ENCODE assay signal across 33 cellular contexts in genomic region chr18:36862182-36862581, GRCh38.
"Had no signal": no experiment of that assay in that cellular context is flagged by ENCODE, and none has a peak within 500 bp of the region (broad histone marks: within the 10 kb centered on the region; RNA-seq: fewer than 3 reads in every experiment).

No MANE protein-coding gene starts in this region.

- DNase-seq: activated B cell treated with CpG ODN at 0.5 μM for 24 hours; activated CD4-positive, alpha-beta memory T cell treated with anti-CD3 and anti-CD28 coated beads, Interleukin-2, amount 10 ng/mL, durations not matched to agents 7 days and 5 days; activated CD4-positive, alpha-beta T cell treated with anti-CD3 and anti-CD28 coated beads, Interleukin-2, amount 10 ng/mL, durations not matched to agents 7 days and 5 days; activated CD4-positive, alpha-beta T cell treated with anti-CD3 and anti-CD28 coated beads, Interleukin-2, amount 50 U/mL, for 4 hours; activated CD8-positive, alpha-beta memory T cell treated with anti-CD3 and anti-CD28 coated beads, Interleukin-2, amount 10 ng/mL, durations not matched to agents 7 days and 5 days; activated CD8-positive, alpha-beta memory T cell treated with anti-CD3 and anti-CD28 coated beads, Interleukin-2, amount 50 U/mL, for 4 hours; activated effector memory CD4-positive, alpha-beta T cell treated with Interleukin-2 at 50 U/mL for 16 hours; activated gamma-delta T cell treated with Interleukin-2 at 50 U/mL for 16 hours; activated naive CD4-positive, alpha-beta T cell treated with anti-CD3 and anti-CD28 coated beads, Interleukin-2, amount 50 U/mL, for 16 hours; activated naive CD4-positive, alpha-beta T cell treated with Interleukin-2 at 50 U/mL for 16 hours; activated T-cell treated with anti-CD3 and anti-CD28 coated beads for 4 hours; activated T-cell treated with anti-CD3 and anti-CD28 coated beads, Interleukin-2, amount 50 U/mL, for 24 hours; activated T-cell treated with anti-CD3 and anti-CD28 coated beads, Interleukin-2, amount 50 U/mL, for 72 hours; amniotic stem cell; anterior cingulate cortex; brain microvascular endothelial cell; dorsolateral prefrontal cortex; effector memory CD4-positive, alpha-beta T cell; endodermal cell; foreskin keratinocyte; gastrocnemius medialis; glutamatergic neuron; heart left ventricle; hypothalamus; T-helper 17 cell; WERI-Rb-1 had no signal

- H3K4me1 Mint-ChIP-seq: activated B cell treated with CpG ODN at 0.5 μM for 24 hours; central memory CD8-positive, alpha-beta T cell had no signal

- H3K36me3 ChIP-seq: brain microvascular endothelial cell, gastrocnemius medialis, WERI-Rb-1 had no signal

- H3K4me1 ChIP-seq: esophagus muscularis mucosa had no signal

- ATAC-seq: activated CD8-positive, alpha-beta memory T cell treated with anti-CD3 and anti-CD28 coated beads, Interleukin-2, amount 10 ng/mL, durations not matched to agents 7 days and 5 days; activated T-cell treated with anti-CD3 and anti-CD28 coated beads, Interleukin-2, amount 50 U/mL, for 72 hours; foreskin keratinocyte; gastrocnemius medialis; heart left ventricle; T-helper 17 cell had no signal

- H3K27me3 Mint-ChIP-seq: activated B cell treated with CpG ODN at 0.5 μM for 24 hours; activated CD4-positive, alpha-beta memory T cell treated with anti-CD3 and anti-CD28 coated beads, Interleukin-2, amount 10 ng/mL, durations not matched to agents 7 days and 5 days; activated CD4-positive, alpha-beta T cell treated with anti-CD3 and anti-CD28 coated beads, Interleukin-2, amount 10 ng/mL, durations not matched to agents 7 days and 5 days; activated CD8-positive, alpha-beta memory T cell treated with anti-CD3 and anti-CD28 coated beads, Interleukin-2, amount 10 ng/mL, durations not matched to agents 7 days and 5 days; activated naive CD8-positive, alpha-beta T cell; activated T-cell treated with anti-CD3 and anti-CD28 coated beads, Interleukin-2, amount 50 U/mL, for 24 hours; central memory CD8-positive, alpha-beta T cell; dendritic cell treated with granulocyte-macrophage colony-stimulating factor and Interleukin-4, amounts not matched to agents 40 ng/mL and 50 ng/mL, for 4 days; T-helper 17 cell had no signal

- FAIRE-seq: astrocyte, bronchial epithelial cell had no signal

- H3K9me3 ChIP-seq: esophagus muscularis mucosa, gastrocnemius medialis, heart left ventricle had no signal

- H3K9me3 Mint-ChIP-seq: activated B cell treated with CpG ODN at 0.5 μM for 24 hours; activated CD4-positive, alpha-beta T cell treated with anti-CD3 and anti-CD28 coated beads, Interleukin-2, amount 10 ng/mL, durations not matched to agents 7 days and 5 days; activated T-cell treated with anti-CD3 and anti-CD28 coated beads, Interleukin-2, amount 50 U/mL, for 24 hours; activated T-cell treated with anti-CD3 and anti-CD28 coated beads, Interleukin-2, amount 50 U/mL, for 72 hours; central memory CD8-positive, alpha-beta T cell; dendritic cell treated with granulocyte-macrophage colony-stimulating factor and Interleukin-4, amounts not matched to agents 40 ng/mL and 50 ng/mL, for 4 days; endodermal cell had no signal

- H3K4me3 ChIP-seq: coronary artery, dorsolateral prefrontal cortex, esophagus muscularis mucosa, gastrocnemius medialis, heart left ventricle had no signal

- H3K27ac Mint-ChIP-seq: activated B cell treated with CpG ODN at 0.5 μM for 24 hours; activated CD4-positive, alpha-beta memory T cell treated with anti-CD3 and anti-CD28 coated beads, Interleukin-2, amount 10 ng/mL, durations not matched to agents 7 days and 5 days; activated CD4-positive, alpha-beta T cell treated with anti-CD3 and anti-CD28 coated beads, Interleukin-2, amount 10 ng/mL, durations not matched to agents 7 days and 5 days; activated CD8-positive, alpha-beta memory T cell treated with anti-CD3 and anti-CD28 coated beads, Interleukin-2, amount 10 ng/mL, durations not matched to agents 7 days and 5 days; activated naive CD8-positive, alpha-beta T cell; activated T-cell treated with anti-CD3 and anti-CD28 coated beads, Interleukin-2, amount 50 U/mL, for 24 hours; dendritic cell treated with granulocyte-macrophage colony-stimulating factor and Interleukin-4, amounts not matched to agents 40 ng/mL and 50 ng/mL, for 4 days; endodermal cell; T-helper 17 cell had no signal

- H3K27me3 ChIP-seq: brain microvascular endothelial cell, dorsolateral prefrontal cortex, esophagus muscularis mucosa, foreskin keratinocyte, gastrocnemius medialis, heart left ventricle had no signal

- H3K4me3 Mint-ChIP-seq: activated B cell treated with CpG ODN at 0.5 μM for 24 hours; activated CD4-positive, alpha-beta memory T cell treated with anti-CD3 and anti-CD28 coated beads, Interleukin-2, amount 10 ng/mL, durations not matched to agents 7 days and 5 days; activated CD4-positive, alpha-beta T cell treated with anti-CD3 and anti-CD28 coated beads, Interleukin-2, amount 10 ng/mL, durations not matched to agents 7 days and 5 days; activated CD8-positive, alpha-beta memory T cell treated with anti-CD3 and anti-CD28 coated beads, Interleukin-2, amount 10 ng/mL, durations not matched to agents 7 days and 5 days; activated naive CD8-positive, alpha-beta T cell; activated T-cell treated with anti-CD3 and anti-CD28 coated beads, Interleukin-2, amount 50 U/mL, for 24 hours; activated T-cell treated with anti-CD3 and anti-CD28 coated beads, Interleukin-2, amount 50 U/mL, for 72 hours; central memory CD8-positive, alpha-beta T cell; dendritic cell treated with granulocyte-macrophage colony-stimulating factor and Interleukin-4, amounts not matched to agents 40 ng/mL and 50 ng/mL, for 4 days; endodermal cell; T-helper 17 cell had no signal

- H3K27ac ChIP-seq: brain microvascular endothelial cell, coronary artery, dorsolateral prefrontal cortex, esophagus muscularis mucosa, foreskin keratinocyte, gastrocnemius medialis, heart left ventricle, WERI-Rb-1 had no signal
